Comparison of ENCODE assay signal across 1 cellular context in genomic region chr9:5364294-5364990, GRCh38.
TF ChIP-seq lines count a peak whose summit lies in the region.

No MANE protein-coding gene starts in this region.

TF ChIP-seq in IMR-90, 13 proteins besides CTCF, POLR2A, EP300 and RAD21 (continued from another document):
- TF ChIP-seq CHD1 (IDR thresholded peaks at IDR 0.05; ENCODE audit: low read depth, low read length) (no peak), FOS (IDR thresholded peaks at IDR 0.05; ENCODE audit: low read depth, low read length) (no peak)
